ENCODE assay signal across 10 cellular contexts in genomic region chr4:142883433-142883832, GRCh38. TPM values are rescaled to one million over a fixed set of nuclear protein-coding genes. Genes with fewer than 3 reads are reported as not detected.
DNase-seq lines count a peak whose midpoint lies in the region; ATAC-seq and TF ChIP-seq lines count a peak whose summit lies in the region.
"Had no signal": no experiment of that assay in that cellular context is flagged by ENCODE, and none has a peak within 500 bp of the region (broad histone marks: within the 10 kb centered on the region; RNA-seq: fewer than 3 reads in every experiment).

No MANE protein-coding gene starts in this region.

- BruUV-seq in Panc1 (replicated peaks; lab: Mats Ljungman, UMichigan) = no TSS peak

- H3K4me3 ChIP-seq in GM12864 (ENCODE audit: low read depth, low read length) (no peak overlapping the region), Panc1 (ENCODE audit: low read depth in 2 of 2, low read length in 2 of 2) (no peak overlapping the region), fibroblast of villous mesenchyme (ENCODE audit: low read depth, low read length) (no peak overlapping the region), aorta (ENCODE audit: low read length in 2 of 2) (no peak overlapping the region)

- CTCF ChIA-PET in Panc1 (lab: Charles Lee) = no interaction called here

- H3K27ac ChIP-seq in 22Rv1 = no peak overlapping the region
- H3K27ac ChIP-seq in Panc1 (ENCODE audit: low read length) = no peak overlapping the region
- H3K27ac ChIP-seq in aorta (ENCODE audit: low read depth in 1 of 2, low read length in 2 of 2) = no peak overlapping the region

- TF ChIP-seq CTCF in 22Rv1 (IDR thresholded peaks at IDR 0.05) = peak; percentile 68
- peak; percentile 17 for TF ChIP-seq CTCF in GM12864 (IDR thresholded peaks at IDR 0.05; ENCODE audit: low read depth, low read length, missing control alignments)
- TF ChIP-seq CTCF in Panc1 (IDR thresholded peaks at IDR 0.05) = peak; percentile 15; the same call in 1 of the 2 replicates
- TF ChIP-seq CTCF in fibroblast of villous mesenchyme (IDR thresholded peaks at IDR 0.05; ENCODE audit: insufficient read depth, low read depth, low read length) = peak; percentile 42

- DNase-seq in GM12864 (ENCODE audit: low read depth) = no peak
- no peak for DNase-seq in Panc1 (ENCODE audit: low read depth, low spot score)
- DNase-seq in fibroblast of villous mesenchyme (ENCODE audit: low read depth) = peak; percentile 13
- DNase-seq in NCI-H2107 treated with DMSO at 0.1 percent for 48 hours (lab: John Stamatoyannopoulos, UW; ENCODE audit: unreplicated experiment) = no peak
- DNase-seq in aorta = no peak
- DNase-seq in GM03348 (ENCODE audit: low spot score) = no peak
- DNase-seq: DMS 273 treated with DMSO at 0.1 percent for 48 hours, NCI-H1694 treated with DMSO at 0.1 percent for 48 hours had no signal

- intact Hi-C loops in Panc1 (cut with micrococcal nuclease; ENCODE audit: unreplicated experiment) = no loop called here
- intact Hi-C loops in aorta (cut with DNase I) = no loop called here

- 27 to 35% methylated on average over 2 of the region's 2 CpGs for WGBS in aorta, 2 donors

- in situ Hi-C loops in Panc1 (cut with HindIII; ENCODE audit: low pct_unique_long_range_greater_than_20kb, low sequenced_read_pairs) = no loop called here

- H3K9me3 ChIP-seq in Panc1 (ENCODE audit: control insufficient read depth, insufficient read depth, low read depth, low read length) = no peaks in the 10 kb centered on the region
- H3K9me3 ChIP-seq in aorta (ENCODE audit: control insufficient read depth, low read length) = no peaks in the 10 kb centered on the region

- ATAC-seq in Panc1 (no peak), HG03565 (IDR thresholded peaks at IDR 0.05; ENCODE audit: unreplicated experiment) (no peak), aorta (ENCODE audit: low FRiP score) (no peak)

- H3K27me3 ChIP-seq in Panc1 (ENCODE audit: control insufficient read depth, insufficient read depth, low read length) = no peaks in the 10 kb centered on the region
- no peaks in the 10 kb centered on the region for H3K27me3 ChIP-seq in aorta (ENCODE audit: control insufficient read depth in 1 of 2, insufficient read depth in 2 of 2, low read length in 1 of 2)

- H3K4me1 ChIP-seq in Panc1 (ENCODE audit: control insufficient read depth, insufficient read depth, low read length) (no peaks in the 10 kb centered on the region), aorta (ENCODE audit: control insufficient read depth in 1 of 2, insufficient read depth in 2 of 2, low read length in 2 of 2) (no peaks in the 10 kb centered on the region)

- H3K36me3 ChIP-seq in Panc1 (ENCODE audit: control insufficient read depth, insufficient read depth, low read length) (no peaks in the 10 kb centered on the region), aorta (ENCODE audit: control insufficient read depth in 1 of 2, insufficient read depth in 2 of 2, low read length in 1 of 2) (no peaks in the 10 kb centered on the region)

- POLR2A ChIA-PET in Panc1 (lab: Charles Lee) = no interaction called here

RNA-seq across cellular contexts. Expression of gene INPP4B, which starts 37.3 kb away (rescaled TPM):
- total RNA-seq in Panc1 (2021; ENCODE audit: unreplicated experiment) (4.5 TPM), fibroblast of villous mesenchyme (51.9 and 64.3 TPM in 2 replicates), aorta (10 to 100 TPM; 29.7 to 36.8 TPM)
- 1.8 TPM for polyA plus RNA-seq in Panc1 (2012; ENCODE audit: insufficient read length)
- polyA plus RNA-seq in aorta = 10 to 100 TPM in 1 of 2 donors, 1 to 10 TPM in 1; 3.3 to 11.6 TPM

Comparison
In these comparisons a context has a peak if more than half of its experiments do, and no peak if none do; other contexts are left out.
1. CTCF ChIP-seq: peak in every context shown above with its lines; median percentile 68 in 22Rv1; 42 in fibroblast of villous mesenchyme; 17 in GM12864; 15 in Panc1.